In genomic region chr7:47422631-47423030, GRCh38 we compare ENCODE assay signal across 18 cellular contexts.
DNase-seq lines count a peak whose midpoint lies in the region; ATAC-seq, FAIRE-seq and TF ChIP-seq lines count a peak whose summit lies in the region.
"Had no signal": no experiment of that assay in that cellular context is flagged by ENCODE, and none has a peak within 500 bp of the region (broad histone marks: within the 10 kb centered on the region; RNA-seq: fewer than 3 reads in every experiment).

No MANE protein-coding gene starts in this region.

- H3K4me3 Mint-ChIP-seq in glutamatergic neuron (ENCODE audit: unreplicated experiment): no peak overlapping the region
- H3K4me3 Mint-ChIP-seq: B cell; CD4-positive, alpha-beta T cell; GM23338 had no signal

- H3K9me3 Mint-ChIP-seq in glutamatergic neuron (ENCODE audit: unreplicated experiment): peaks cover 7% of the 10 kb centered on the region
- H3K9me3 Mint-ChIP-seq: CD4-positive, alpha-beta T cell; GM23338 had no signal

- no peak overlapping the region for H3K27ac Mint-ChIP-seq in glutamatergic neuron (ENCODE audit: unreplicated experiment)
- H3K27ac Mint-ChIP-seq: B cell; CD4-positive, alpha-beta T cell; GM23338 had no signal

- TF ChIP-seq CTCF in AG10803 (conservative IDR thresholded peaks at IDR 0.05; ENCODE audit: low read length) (no peak), glutamatergic neuron (IDR thresholded peaks at IDR 0.05; ENCODE audit: partially characterized antibody, unreplicated experiment) (no peak)

- DNase-seq in AG10803 (ENCODE audit: low read depth): peak; percentile 16
- DNase-seq in NCI-H1694 (lab: John Stamatoyannopoulos, UW): peak; percentile 47
- DNase-seq in left lobe of liver (ENCODE audit: low spot score): no peak
- no peak for DNase-seq in glutamatergic neuron
- no peak for DNase-seq in NCI-H82 (lab: John Stamatoyannopoulos, UW)
- DNase-seq in putamen (ENCODE audit: low spot score): no peak
- DNase-seq: Calu3; CD4-positive, alpha-beta T cell; KBM-7; NCI-H1092; NCI-H187; RPMI8226 had no signal

- peak; percentile 74 for FAIRE-seq in endometrium (lab: Jason Lieb, UNC)
- FAIRE-seq: A549 had no signal

- peak; percentile 9 for ATAC-seq in left lobe of liver
- no peak for ATAC-seq in GM19035 (IDR thresholded peaks at IDR 0.05; ENCODE audit: unreplicated experiment)
- ATAC-seq: A549, GM23338 had no signal

- peaks cover 19% of the 10 kb centered on the region for H3K36me3 Mint-ChIP-seq in glutamatergic neuron (ENCODE audit: unreplicated experiment)

- H3K27me3 Mint-ChIP-seq in glutamatergic neuron (ENCODE audit: unreplicated experiment): no peaks in the 10 kb centered on the region
- H3K27me3 Mint-ChIP-seq: B cell; CD4-positive, alpha-beta T cell had no signal

- H3K4me3 ChIP-seq in AG10803 (ENCODE audit: low read length): no peak overlapping the region
- H3K4me3 ChIP-seq: A549, GM23338, SJSA1 had no signal

- H3K4me1 Mint-ChIP-seq in glutamatergic neuron (ENCODE audit: low read depth, unreplicated experiment): no peaks in the 10 kb centered on the region
- H3K4me1 Mint-ChIP-seq: B cell had no signal

Comparison
In these comparisons a context has a peak if more than half of its experiments do, and no peak if none do; other contexts are left out.
1. DNase-seq: peak in AG10803 (single experiment) and NCI-H1694 (single experiment); none in left lobe of liver (single experiment), glutamatergic neuron (single experiment), NCI-H82 (single experiment) and putamen (single experiment).